Comparison of ENCODE assay signal across 23 cellular contexts in genomic region chr12:45483571-45483970, GRCh38.
DNase-seq lines count a peak whose midpoint lies in the region; ATAC-seq and TF ChIP-seq lines count a peak whose summit lies in the region.
"Had no signal": no experiment of that assay in that cellular context is flagged by ENCODE, and none has a peak within 500 bp of the region (broad histone marks: within the 10 kb centered on the region; RNA-seq: fewer than 3 reads in every experiment).

No MANE protein-coding gene starts in this region.

- no peaks in the 10 kb centered on the region for H3K27me3 ChIP-seq in colonic mucosa
- no peaks in the 10 kb centered on the region for H3K27me3 ChIP-seq in right atrium auricular region
- H3K27me3 ChIP-seq: SJSA1 had no signal

- no peak overlapping the region for H3K4me3 ChIP-seq in colonic mucosa
- no peak overlapping the region for H3K4me3 ChIP-seq in right atrium auricular region
- H3K4me3 ChIP-seq: SJSA1, smooth muscle cell had no signal

- H3K9ac ChIP-seq in colonic mucosa (ENCODE audit: low read depth in 2 of 2, low read length in 2 of 2), result no peak overlapping the region
- H3K9ac ChIP-seq: parathyroid adenoma had no signal

- no peak for TF ChIP-seq CTCF in colonic mucosa (IDR thresholded peaks at IDR 0.05)
- no peak for TF ChIP-seq CTCF in right atrium auricular region (IDR thresholded peaks at IDR 0.05)

- ATAC-seq in HG02840 (IDR thresholded peaks at IDR 0.05; ENCODE audit: low FRiP score, unreplicated experiment), result no peak
- ATAC-seq: naive thymus-derived CD4-positive, alpha-beta T cell; T-helper 17 cell had no signal

- no peaks in the 10 kb centered on the region for H3K9me3 ChIP-seq in colonic mucosa
- peaks cover 0 to 10% of the 10 kb centered on the region in 2 donors for H3K9me3 ChIP-seq in right atrium auricular region
- H3K9me3 ChIP-seq: SJSA1 had no signal

- intact Hi-C loops in colonic mucosa (cut with DNase I), result no loop called here

- H3K4me1 ChIP-seq in colonic mucosa, result no peaks in the 10 kb centered on the region
- peaks cover 0 to 8% of the 10 kb centered on the region in 2 donors for H3K4me1 ChIP-seq in right atrium auricular region
- H3K4me1 ChIP-seq: parathyroid adenoma, SJSA1 had no signal

- H3K27ac ChIP-seq in colonic mucosa (no peak overlapping the region), right atrium auricular region (no peak overlapping the region)
- H3K27ac ChIP-seq: parathyroid adenoma, SJSA1, WERI-Rb-1 had no signal

- H3K36me3 ChIP-seq in colonic mucosa (no peaks in the 10 kb centered on the region), right atrium auricular region (no peaks in the 10 kb centered on the region)
- H3K36me3 ChIP-seq: SJSA1, WERI-Rb-1 had no signal

- DNase-seq in NCI-H226, result peak; percentile 20
- DNase-seq in colonic mucosa, result peak; percentile 22
- DNase-seq in right atrium auricular region (ENCODE audit: low spot score), result peak; percentile 64
- DNase-seq in stromal cell of bone marrow (ENCODE audit: low read depth), result peak; percentile 38
- no peak for DNase-seq in NCI-H1930 (lab: John Stamatoyannopoulos, UW)
- no peak for DNase-seq in NCI-H774 (lab: John Stamatoyannopoulos, UW)
- DNase-seq in effector CD4-positive, alpha-beta T cell, result no peak
- DNase-seq: activated CD4-positive, alpha-beta T cell treated with anti-CD3 and anti-CD28 coated beads, Interleukin-2, amount 50 U/mL, for 4 hours; activated gamma-delta T cell treated with Interleukin-2 at 50 U/mL for 16 hours; amniotic stem cell; HFFc6; MM.1S; naive thymus-derived CD4-positive, alpha-beta T cell; NCI-H1694 treated with DMSO at 0.1 percent for 48 hours; NCI-H524; stimulated activated CD4-positive, alpha-beta T cell treated with anti-CD3 and anti-CD28 coated beads, Interleukin-4, amount 100 ng/mL, for 4 hours; substantia nigra; T-helper 17 cell; WERI-Rb-1 had no signal

Comparison
In these comparisons a context has a peak if more than half of its experiments do, and no peak if none do; other contexts are left out.
1. DNase-seq: peak in NCI-H226 (single experiment), colonic mucosa (single experiment), right atrium auricular region (single experiment) and stromal cell of bone marrow (single experiment); none in NCI-H1930 (0 of 2), NCI-H774 (single experiment) and effector CD4-positive, alpha-beta T cell (single experiment).